In the genomic region with DNA sequence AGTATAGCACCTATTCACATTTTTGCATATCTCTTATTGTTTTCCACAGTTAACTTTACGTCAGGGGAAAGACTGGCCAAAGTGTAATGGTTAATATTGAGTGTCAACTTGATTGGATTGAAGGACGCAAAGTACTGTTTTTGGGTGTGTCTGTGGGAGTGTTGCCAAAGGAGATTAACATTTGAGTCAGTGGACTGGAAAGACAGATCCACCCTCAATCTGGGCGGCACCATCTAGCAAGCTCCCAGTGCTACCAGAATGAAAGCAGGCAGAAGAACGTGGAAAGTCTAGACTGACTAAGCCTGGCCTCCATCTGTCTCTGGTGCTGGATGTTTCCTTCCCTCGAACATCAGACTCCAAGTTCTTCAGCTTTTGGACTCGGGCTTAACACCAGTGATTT, we compare ENCODE assay signal across 26 cellular contexts.
"Had no signal": no experiment of that assay in that cellular context is flagged by ENCODE, and none has a peak within 500 bp of the region (broad histone marks: within the 10 kb centered on the region; RNA-seq: fewer than 3 reads in every experiment).

No MANE protein-coding gene starts in this region.

- H3K4me2 ChIP-seq: hepatocyte, neural progenitor cell, smooth muscle cell had no signal

- H3K79me2 ChIP-seq: hepatocyte had no signal

- H3K4me1 Mint-ChIP-seq: activated B cell treated with CpG ODN at 0.5 μM for 24 hours; activated CD4-positive, alpha-beta T cell treated with anti-CD3 and anti-CD28 coated beads for 36 hours; activated naive CD8-positive, alpha-beta T cell treated with anti-CD3 and anti-CD28 coated beads for 36 hours; central memory CD8-positive, alpha-beta T cell; immature natural killer cell; naive thymus-derived CD8-positive, alpha-beta T cell; neural progenitor cell; stimulated activated memory B cell treated with anti-CD40 and anti-IgM and Interleukin-4, amounts not matched to agents 10 μg/mL and 1 μg/mL and 100 μg/mL, for 72 hours had no signal

- H3K36me3 ChIP-seq: esophagus muscularis mucosa, neural progenitor cell, right lobe of liver, stomach, transverse colon, vagina had no signal

- H2AFZ ChIP-seq: hepatocyte, neural progenitor cell had no signal

- H3K27me3 ChIP-seq: esophagus muscularis mucosa, hepatocyte, neural progenitor cell, right lobe of liver, stomach, transverse colon, vagina had no signal

- H3K4me1 ChIP-seq: esophagus muscularis mucosa, neural progenitor cell, right lobe of liver, stomach, transverse colon, vagina had no signal

- H3K9me3 ChIP-seq: esophagus muscularis mucosa, right lobe of liver, transverse colon, vagina had no signal

- H3K27me3 Mint-ChIP-seq: activated B cell treated with CpG ODN at 0.5 μM for 24 hours; activated CD4-positive, alpha-beta T cell treated with anti-CD3 and anti-CD28 coated beads for 36 hours; activated naive CD8-positive, alpha-beta T cell treated with anti-CD3 and anti-CD28 coated beads for 36 hours; activated T-cell treated with anti-CD3 and anti-CD28 coated beads, Interleukin-2, amount 50 U/mL, for 24 hours; central memory CD8-positive, alpha-beta T cell; naive thymus-derived CD8-positive, alpha-beta T cell; stimulated activated memory B cell treated with anti-CD40 and anti-IgM and Interleukin-4, amounts not matched to agents 10 μg/mL and 1 μg/mL and 100 μg/mL, for 72 hours had no signal

- H3K27ac Mint-ChIP-seq: activated B cell treated with CpG ODN at 0.5 μM for 24 hours; activated CD4-positive, alpha-beta T cell treated with anti-CD3 and anti-CD28 coated beads for 36 hours; activated naive CD8-positive, alpha-beta T cell treated with anti-CD3 and anti-CD28 coated beads for 36 hours; activated T-cell treated with anti-CD3 and anti-CD28 coated beads, Interleukin-2, amount 50 U/mL, for 24 hours; activated T-helper 2 cell treated with anti-CD3 and anti-CD28 coated beads, Interferon-gamma antibody, Interleukin-2, Interleukin-4, amounts not matched to agents 10 μg/mL and 5 μg/mL and 100 μg/mL, durations not matched to agents 14 hours and 24 hours and 36 hours; immature natural killer cell; naive thymus-derived CD8-positive, alpha-beta T cell; neural progenitor cell; stimulated activated memory B cell treated with anti-CD40 and anti-IgM and Interleukin-4, amounts not matched to agents 10 μg/mL and 1 μg/mL and 100 μg/mL, for 72 hours had no signal

- H3K9me3 Mint-ChIP-seq: neural progenitor cell had no signal

- H3K36me3 Mint-ChIP-seq: activated naive CD8-positive, alpha-beta T cell treated with anti-CD3 and anti-CD28 coated beads for 36 hours; immature natural killer cell; naive thymus-derived CD8-positive, alpha-beta T cell; neural progenitor cell; stimulated activated memory B cell treated with anti-CD40 and anti-IgM and Interleukin-4, amounts not matched to agents 10 μg/mL and 1 μg/mL and 100 μg/mL, for 72 hours had no signal

- DNase-seq: activated B cell treated with CpG ODN at 0.5 μM for 24 hours; activated CD4-positive, alpha-beta T cell treated with anti-CD3 and anti-CD28 coated beads for 36 hours; activated CD4-positive, alpha-beta T cell treated with anti-CD3 and anti-CD28 coated beads, Interleukin-2, amount 50 U/mL, for 4 hours; activated CD8-positive, alpha-beta memory T cell treated with anti-CD3 and anti-CD28 coated beads for 24 hours; activated CD8-positive, alpha-beta memory T cell treated with anti-CD3 and anti-CD28 coated beads, Interleukin-2, amount 50 U/mL, for 4 hours; activated naive CD4-positive, alpha-beta T cell; activated naive CD8-positive, alpha-beta T cell treated with anti-CD3 and anti-CD28 coated beads for 36 hours; activated T-cell treated with anti-CD3 and anti-CD28 coated beads, Interleukin-2, amount 50 U/mL, for 24 hours; effector memory CD4-positive, alpha-beta T cell; glutamatergic neuron; immature natural killer cell; naive thymus-derived CD8-positive, alpha-beta T cell; posterior cingulate gyrus; right lobe of liver; stimulated activated CD4-positive, alpha-beta T cell treated with anti-CD3 and anti-CD28 coated beads, Interleukin-15, amount 100 ng/mL, for 24 hours; stomach; transverse colon had no signal

- H3K27ac ChIP-seq: esophagus muscularis mucosa, hepatocyte, neural progenitor cell, right lobe of liver, stomach, transverse colon, vagina had no signal

- H3K9ac ChIP-seq: neural progenitor cell had no signal

- H3K4me3 Mint-ChIP-seq: activated B cell treated with CpG ODN at 0.5 μM for 24 hours; activated CD4-positive, alpha-beta T cell treated with anti-CD3 and anti-CD28 coated beads for 36 hours; activated naive CD8-positive, alpha-beta T cell treated with anti-CD3 and anti-CD28 coated beads for 36 hours; activated T-cell treated with anti-CD3 and anti-CD28 coated beads, Interleukin-2, amount 50 U/mL, for 24 hours; central memory CD8-positive, alpha-beta T cell; immature natural killer cell; naive thymus-derived CD8-positive, alpha-beta T cell; neural progenitor cell; stimulated activated memory B cell treated with anti-CD40 and anti-IgM and Interleukin-4, amounts not matched to agents 10 μg/mL and 1 μg/mL and 100 μg/mL, for 72 hours had no signal

- H3K4me3 ChIP-seq: esophagus muscularis mucosa, hepatocyte, lung, neural progenitor cell, right lobe of liver, smooth muscle cell, stomach, transverse colon, vagina had no signal
